8 cellular contexts compared by ENCODE assay signal in the genomic region with DNA sequence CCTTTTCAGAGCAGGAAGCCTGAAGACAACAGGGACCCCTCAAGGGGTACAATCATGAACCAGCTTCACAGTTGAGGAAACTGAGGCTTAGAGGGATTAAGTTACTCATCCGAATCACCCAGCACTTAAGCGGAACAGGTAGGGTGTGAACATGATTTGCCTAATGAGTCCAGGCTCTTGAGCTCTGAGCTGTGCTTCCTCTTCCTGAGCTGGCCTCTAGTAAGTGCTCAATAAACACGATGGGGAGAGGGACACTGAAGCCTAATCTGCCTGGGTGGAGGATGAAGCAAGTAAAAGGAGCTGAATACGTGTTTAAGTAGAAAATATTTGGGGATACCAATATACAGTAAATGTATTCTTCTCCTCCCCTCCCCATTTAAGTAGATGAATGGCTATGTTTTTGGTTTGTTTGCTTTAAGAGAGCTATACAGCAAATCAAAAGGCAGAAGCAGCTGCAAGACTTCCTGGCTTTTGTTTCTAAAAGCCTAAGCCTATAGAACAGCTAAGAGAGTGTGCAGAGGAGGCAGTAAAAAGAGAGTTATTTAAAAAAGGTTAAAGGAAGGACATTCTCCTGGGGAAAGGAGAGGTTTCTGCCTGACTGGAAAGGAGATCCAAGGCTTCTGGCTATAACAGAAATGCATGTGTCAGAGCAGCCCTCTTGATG. TPM values are rescaled to one million over a fixed set of nuclear protein-coding genes. Genes with fewer than 3 reads are reported as not detected.
A peak's percentile ranks its signal among the peaks of the same experiment; 100 is the strongest.
DNase-seq lines count a peak whose midpoint lies in the region; ATAC-seq and TF ChIP-seq lines count a peak whose summit lies in the region.
"Had no signal": no experiment of that assay in that cellular context is flagged by ENCODE, and none has a peak within 500 bp of the region (broad histone marks: within the 10 kb centered on the region; RNA-seq: fewer than 3 reads in every experiment).

No MANE protein-coding gene starts in this region.

- no peaks in the 10 kb centered on the region for H3K79me2 ChIP-seq in DOHH2 (ENCODE audit: control insufficient read depth, low read length)
- no peaks in the 10 kb centered on the region for H3K79me2 ChIP-seq in neural progenitor cell (ENCODE audit: low read depth)

- POLR2A ChIA-PET in activated CD8-positive, alpha-beta T cell treated with anti-CD3 and anti-CD28 coated beads, Interleukin-2, amount 10 ng/mL, durations not matched to agents 7 days and 5 days (lab: Charles Lee), result interaction anchor here (0.7 to 3.6 kb wide), 5 partner anchors 20 to 249 kb away, joined by 3 to 18 read pairs (median 4); a partner anchor contains a TSS

- CTCF ChIA-PET in activated CD8-positive, alpha-beta T cell treated with anti-CD3 and anti-CD28 coated beads, Interleukin-2, amount 10 ng/mL, durations not matched to agents 7 days and 5 days (lab: Charles Lee), result interaction anchor here (0.8 to 6.2 kb wide), 34 partner anchors 8 to 442 kb away, joined by 3 to 375 read pairs (median 6); a partner anchor contains a TSS

- H3K9ac ChIP-seq in HUES64 (ENCODE audit: low read depth, low read length) (no peak overlapping the region), neural progenitor cell (no peak overlapping the region)

- no peak overlapping the region for H3K4me3 Mint-ChIP-seq in activated CD8-positive, alpha-beta T cell treated with anti-CD3 and anti-CD28 coated beads, Interleukin-2, amount 10 ng/mL, durations not matched to agents 7 days and 5 days
- no peak overlapping the region for H3K4me3 Mint-ChIP-seq in neural progenitor cell

- H3K27me3 Mint-ChIP-seq in activated CD8-positive, alpha-beta T cell treated with anti-CD3 and anti-CD28 coated beads, Interleukin-2, amount 10 ng/mL, durations not matched to agents 7 days and 5 days (ENCODE audit: low read depth), result no peaks in the 10 kb centered on the region
- H3K27me3 Mint-ChIP-seq in neural progenitor cell (ENCODE audit: insufficient read depth, low read depth), result peaks cover 4% of the 10 kb centered on the region

- H2AFZ ChIP-seq in neural progenitor cell (replicated peaks), result no peak overlapping the region

- H3K9me3 ChIP-seq in DOHH2 (ENCODE audit: control insufficient read depth, insufficient read depth, low read length) (no peaks in the 10 kb centered on the region), HUES64 (ENCODE audit: insufficient read depth, low read depth, low read length) (no peaks in the 10 kb centered on the region), neural progenitor cell (ENCODE audit: low read depth) (no peaks in the 10 kb centered on the region)

- H3K27me3 ChIP-seq in DOHH2 (ENCODE audit: control insufficient read depth, low read length), result no peaks in the 10 kb centered on the region
- H3K27me3 ChIP-seq in HUES64 (ENCODE audit: insufficient read depth, low read length), result no peaks in the 10 kb centered on the region
- no peaks in the 10 kb centered on the region for H3K27me3 ChIP-seq in neural progenitor cell

- no peaks in the 10 kb centered on the region for H3K9me2 ChIP-seq in DOHH2 (replicated peaks; ENCODE audit: control insufficient read depth, low read length)

- H3K36me3 Mint-ChIP-seq in activated CD8-positive, alpha-beta T cell treated with anti-CD3 and anti-CD28 coated beads, Interleukin-2, amount 10 ng/mL, durations not matched to agents 7 days and 5 days (ENCODE audit: low read depth), result peaks cover 4% of the 10 kb centered on the region
- peaks cover 2% of the 10 kb centered on the region for H3K36me3 Mint-ChIP-seq in neural progenitor cell

- no peaks in the 10 kb centered on the region for H3K9me3 Mint-ChIP-seq in activated CD8-positive, alpha-beta T cell treated with anti-CD3 and anti-CD28 coated beads, Interleukin-2, amount 10 ng/mL, durations not matched to agents 7 days and 5 days (ENCODE audit: insufficient read depth)
- no peaks in the 10 kb centered on the region for H3K9me3 Mint-ChIP-seq in neural progenitor cell

- H4K20me1 ChIP-seq in DOHH2 (ENCODE audit: control insufficient read depth, insufficient read depth, low read depth, low read length), result no peaks in the 10 kb centered on the region
- H4K20me1 ChIP-seq in neural progenitor cell (ENCODE audit: low read depth), result no peaks in the 10 kb centered on the region

- H3K4me1 Mint-ChIP-seq in activated CD8-positive, alpha-beta T cell treated with anti-CD3 and anti-CD28 coated beads, Interleukin-2, amount 10 ng/mL, durations not matched to agents 7 days and 5 days (ENCODE audit: low read depth), result peaks cover 26% of the 10 kb centered on the region
- H3K4me1 Mint-ChIP-seq in neural progenitor cell, result peaks cover 17% of the 10 kb centered on the region

- TF ChIP-seq CTCF in DOHH2 (IDR thresholded peaks at IDR 0.05; ENCODE audit: low read depth, low read length, poor library complexity, severe bottlenecking), result no peak
- no peak for TF ChIP-seq CTCF in neural progenitor cell (IDR thresholded peaks at IDR 0.05)

- H3K4me2 ChIP-seq in DOHH2 (ENCODE audit: low read length), result peak overlapping the region; percentile 87
- H3K4me2 ChIP-seq in neural progenitor cell, result no peak overlapping the region

- H3K36me3 ChIP-seq in DOHH2 (ENCODE audit: control insufficient read depth, low read length) (peaks cover 5% of the 10 kb centered on the region), HUES64 (ENCODE audit: insufficient read depth, low read length) (no peaks in the 10 kb centered on the region), neural progenitor cell (no peaks in the 10 kb centered on the region)

- peak; percentile 14 for DNase-seq in activated CD8-positive, alpha-beta T cell treated with anti-CD3 and anti-CD28 coated beads, Interleukin-2, amount 10 ng/mL, durations not matched to agents 7 days and 5 days
- no peak for DNase-seq in neural progenitor cell (ENCODE audit: low spot score)
- no peak for DNase-seq in NCI-H345 treated with DMSO at 0.1 percent for 48 hours (lab: John Stamatoyannopoulos, UW; ENCODE audit: unreplicated experiment)
- DNase-seq: NCI-H1417 treated with DMSO at 0.1 percent for 48 hours had no signal

- peak overlapping the region; percentile 87 for H3K27ac ChIP-seq in DOHH2 (ENCODE audit: low read depth, low read length)
- peak overlapping the region; percentile 17; the same call in 1 of the 2 replicates for H3K27ac ChIP-seq in HUES64 (ENCODE audit: low read depth, low read length)
- H3K27ac ChIP-seq in neural progenitor cell, result peak overlapping the region; percentile 49

- H3K4me1 ChIP-seq in DOHH2 (ENCODE audit: control insufficient read depth, low read length), result peaks cover 43% of the 10 kb centered on the region
- H3K4me1 ChIP-seq in HUES64 (ENCODE audit: insufficient read depth, low read length), result peaks cover 24% of the 10 kb centered on the region
- H3K4me1 ChIP-seq in neural progenitor cell, result peaks cover 10% of the 10 kb centered on the region

- WGBS in HUES64, result 74% methylated on average over 4 of the region's 4 CpGs

- no peak for ATAC-seq in activated CD8-positive, alpha-beta T cell treated with anti-CD3 and anti-CD28 coated beads, Interleukin-2, amount 10 ng/mL, durations not matched to agents 7 days and 5 days
- ATAC-seq in GM18870 (IDR thresholded peaks at IDR 0.05; ENCODE audit: unreplicated experiment) (no peak), GM18502 (IDR thresholded peaks at IDR 0.05; ENCODE audit: poor library complexity, unreplicated experiment) (no peak)

- no peak overlapping the region for H3K27ac Mint-ChIP-seq in activated CD8-positive, alpha-beta T cell treated with anti-CD3 and anti-CD28 coated beads, Interleukin-2, amount 10 ng/mL, durations not matched to agents 7 days and 5 days
- H3K27ac Mint-ChIP-seq in neural progenitor cell, result no peak overlapping the region

- H3F3A ChIP-seq in DOHH2 (ENCODE audit: control insufficient read depth, insufficient read depth) (peaks cover 24% of the 10 kb centered on the region), neural progenitor cell (ENCODE audit: low read depth) (peaks cover 24% of the 10 kb centered on the region)

- H3K4me3 ChIP-seq in DOHH2 (ENCODE audit: low read length), result peak overlapping the region; percentile 65
- H3K4me3 ChIP-seq in HUES64 (ENCODE audit: low read length), result no peak overlapping the region
- no peak overlapping the region for H3K4me3 ChIP-seq in neural progenitor cell

RNA-seq across cellular contexts. Expression of a gene that starts 20.5 kb away (rescaled TPM):
- 6.1 TPM for polyA plus RNA-seq in HUES64 (2013, experiment 1 of 2)
- polyA plus RNA-seq in HUES64 (2013, experiment 2 of 2), result 8.2 TPM
- 1 to 10 TPM; 8.0 to 9.9 TPM for total RNA-seq in activated CD8-positive, alpha-beta T cell treated with anti-CD3 and anti-CD28 coated beads, Interleukin-2, amount 10 ng/mL, durations not matched to agents 7 days and 5 days
- 12.7 and 15.9 TPM in 2 replicates for total RNA-seq in neural progenitor cell (ENCODE audit: low replicate concordance)

RNA-seq across cellular contexts. Expression of a gene that starts 22.5 kb away (rescaled TPM):
- 3.0 TPM for polyA plus RNA-seq in HUES64 (2013, experiment 1 of 2)
- polyA plus RNA-seq in HUES64 (2013, experiment 2 of 2), result 4.3 TPM
- total RNA-seq in activated CD8-positive, alpha-beta T cell treated with anti-CD3 and anti-CD28 coated beads, Interleukin-2, amount 10 ng/mL, durations not matched to agents 7 days and 5 days, result 10 to 100 TPM; 43.4 to 46.9 TPM
- 6.9 and 12.1 TPM in 2 replicates for total RNA-seq in neural progenitor cell (ENCODE audit: low replicate concordance)

Comparison
In these comparisons a context has a peak if more than half of its experiments do, and no peak if none do; other contexts are left out.
1. H3K27ac ChIP-seq: peak in every context shown above with its lines; median percentile 87 in DOHH2; 49 in neural progenitor cell; 17 in HUES64.